Comparison of ENCODE assay signal across 8 cellular contexts in genomic region chr3:79497447-79498111, GRCh38.
DNase-seq lines count a peak whose midpoint lies in the region; ATAC-seq and TF ChIP-seq lines count a peak whose summit lies in the region.

No MANE protein-coding gene starts in this region.

- no peaks in the 10 kb centered on the region for H3K79me2 ChIP-seq in GM23338 (replicated peaks; ENCODE audit: insufficient read depth)

- peak; percentile 46 to 60 for DNase-seq in AML-193 (lab: John Stamatoyannopoulos, UW)
- DNase-seq in GM23338 (ENCODE audit: low spot score): peak; percentile 38
- DNase-seq in RWPE2 (ENCODE audit: low spot score): no peak
- peak; percentile 33 for DNase-seq in iPS-NIHi7 (ENCODE audit: extremely low spot score)
- DNase-seq in activated gamma-delta T cell treated with Interleukin-2 at 50 U/mL for 16 hours: no peak
- DNase-seq in activated naive CD8-positive, alpha-beta T cell treated with anti-CD3 and anti-CD28 coated beads, Interleukin-2, amount 50 U/mL, for 24 hours: no peak
- DNase-seq in activated effector memory CD4-positive, alpha-beta T cell treated with Interleukin-2 at 50 U/mL for 16 hours: no peak

- H3K36me3 ChIP-seq in GM23338 (ENCODE audit: insufficient read depth): no peaks in the 10 kb centered on the region
- H3K36me3 ChIP-seq in RWPE2 (ENCODE audit: low read depth): no peaks in the 10 kb centered on the region

- H3K4me3 Mint-ChIP-seq in GM23338: no peak overlapping the region
- H3K4me3 Mint-ChIP-seq in activated naive CD8-positive, alpha-beta T cell treated with anti-CD3 and anti-CD28 coated beads, Interleukin-2, amount 50 U/mL, for 24 hours: no peak overlapping the region

- H3K4me1 ChIP-seq in GM23338 (ENCODE audit: insufficient read depth) (no peaks in the 10 kb centered on the region), RWPE2 (ENCODE audit: insufficient read depth, poor library complexity, severe bottlenecking) (no peaks in the 10 kb centered on the region)

- no peaks in the 10 kb centered on the region for H3K27me3 Mint-ChIP-seq in GM23338 (ENCODE audit: insufficient read depth, low read depth, poor library complexity)
- no peaks in the 10 kb centered on the region for H3K27me3 Mint-ChIP-seq in activated naive CD8-positive, alpha-beta T cell treated with anti-CD3 and anti-CD28 coated beads, Interleukin-2, amount 50 U/mL, for 24 hours

- no peaks in the 10 kb centered on the region for H3K9me3 ChIP-seq in RWPE2 (ENCODE audit: severe bottlenecking)

- H2AFZ ChIP-seq in GM23338: no peak overlapping the region

- no peak overlapping the region for H3K27ac ChIP-seq in GM23338 (ENCODE audit: low read depth)
- no peak overlapping the region for H3K27ac ChIP-seq in RWPE2 (ENCODE audit: poor library complexity, severe bottlenecking)

- H3F3A ChIP-seq in GM23338 (replicated peaks; ENCODE audit: low read depth): no peaks in the 10 kb centered on the region

- H3K9me3 Mint-ChIP-seq in GM23338: 0 out of 3 replicates have a peak, but pooled peaks cover 3% of the 10 kb centered on the region
- peaks cover 7% of the 10 kb centered on the region for H3K9me3 Mint-ChIP-seq in activated naive CD8-positive, alpha-beta T cell treated with anti-CD3 and anti-CD28 coated beads, Interleukin-2, amount 50 U/mL, for 24 hours

- H3K4me1 Mint-ChIP-seq in GM23338: no peaks in the 10 kb centered on the region
- no peaks in the 10 kb centered on the region for H3K4me1 Mint-ChIP-seq in activated naive CD8-positive, alpha-beta T cell treated with anti-CD3 and anti-CD28 coated beads, Interleukin-2, amount 50 U/mL, for 24 hours

- H3K9me2 ChIP-seq in GM23338 (ENCODE audit: insufficient read depth): no peaks in the 10 kb centered on the region

- H3K36me3 Mint-ChIP-seq in GM23338 (ENCODE audit: low read depth): no peaks in the 10 kb centered on the region
- no peaks in the 10 kb centered on the region for H3K36me3 Mint-ChIP-seq in activated naive CD8-positive, alpha-beta T cell treated with anti-CD3 and anti-CD28 coated beads, Interleukin-2, amount 50 U/mL, for 24 hours (ENCODE audit: low read depth)

- H4K20me1 ChIP-seq in GM23338 (replicated peaks; ENCODE audit: insufficient read depth): no peaks in the 10 kb centered on the region

- no peak overlapping the region for H3K4me2 ChIP-seq in GM23338

- H3K4me3 ChIP-seq in GM23338 (no peak overlapping the region), RWPE2 (ENCODE audit: severe bottlenecking) (no peak overlapping the region)

- no peak overlapping the region for H3K27ac Mint-ChIP-seq in GM23338
- no peak overlapping the region for H3K27ac Mint-ChIP-seq in activated naive CD8-positive, alpha-beta T cell treated with anti-CD3 and anti-CD28 coated beads, Interleukin-2, amount 50 U/mL, for 24 hours

- no peak for ATAC-seq in GM23338
- ATAC-seq in RWPE2 (ENCODE audit: low read depth): no peak
- ATAC-seq in HG03565 (IDR thresholded peaks at IDR 0.05; ENCODE audit: unreplicated experiment): no peak
- ATAC-seq in activated naive CD8-positive, alpha-beta T cell treated with anti-CD3 and anti-CD28 coated beads, Interleukin-2, amount 50 U/mL, for 24 hours: no peak

- H3K27me3 ChIP-seq in GM23338 (ENCODE audit: insufficient read depth): no peaks in the 10 kb centered on the region
- no peaks in the 10 kb centered on the region for H3K27me3 ChIP-seq in RWPE2 (ENCODE audit: insufficient read depth, poor library complexity, severe bottlenecking)

- peak; percentile 67 to 91 for TF ChIP-seq CTCF in GM23338 (conservative IDR thresholded peaks at IDR 0.05; ENCODE audit: low read depth in 2 of 2)
- TF ChIP-seq CTCF in RWPE2 (IDR thresholded peaks at IDR 0.05; ENCODE audit: poor library complexity, severe bottlenecking): peak; percentile 90

TF ChIP-seq in GM23338, 12 proteins besides CTCF, POLR2A, EP300 and RAD21 (continues in another document):
- TF ChIP-seq ZNF331 (CRISPR knock-in tag; IDR thresholded peaks at IDR 0.05; ENCODE audit: low read depth): no peak
- no peak for TF ChIP-seq CREB1 (CRISPR knock-in tag; IDR thresholded peaks at IDR 0.05; ENCODE audit: low read depth)
- TF ChIP-seq, protein P1, sequence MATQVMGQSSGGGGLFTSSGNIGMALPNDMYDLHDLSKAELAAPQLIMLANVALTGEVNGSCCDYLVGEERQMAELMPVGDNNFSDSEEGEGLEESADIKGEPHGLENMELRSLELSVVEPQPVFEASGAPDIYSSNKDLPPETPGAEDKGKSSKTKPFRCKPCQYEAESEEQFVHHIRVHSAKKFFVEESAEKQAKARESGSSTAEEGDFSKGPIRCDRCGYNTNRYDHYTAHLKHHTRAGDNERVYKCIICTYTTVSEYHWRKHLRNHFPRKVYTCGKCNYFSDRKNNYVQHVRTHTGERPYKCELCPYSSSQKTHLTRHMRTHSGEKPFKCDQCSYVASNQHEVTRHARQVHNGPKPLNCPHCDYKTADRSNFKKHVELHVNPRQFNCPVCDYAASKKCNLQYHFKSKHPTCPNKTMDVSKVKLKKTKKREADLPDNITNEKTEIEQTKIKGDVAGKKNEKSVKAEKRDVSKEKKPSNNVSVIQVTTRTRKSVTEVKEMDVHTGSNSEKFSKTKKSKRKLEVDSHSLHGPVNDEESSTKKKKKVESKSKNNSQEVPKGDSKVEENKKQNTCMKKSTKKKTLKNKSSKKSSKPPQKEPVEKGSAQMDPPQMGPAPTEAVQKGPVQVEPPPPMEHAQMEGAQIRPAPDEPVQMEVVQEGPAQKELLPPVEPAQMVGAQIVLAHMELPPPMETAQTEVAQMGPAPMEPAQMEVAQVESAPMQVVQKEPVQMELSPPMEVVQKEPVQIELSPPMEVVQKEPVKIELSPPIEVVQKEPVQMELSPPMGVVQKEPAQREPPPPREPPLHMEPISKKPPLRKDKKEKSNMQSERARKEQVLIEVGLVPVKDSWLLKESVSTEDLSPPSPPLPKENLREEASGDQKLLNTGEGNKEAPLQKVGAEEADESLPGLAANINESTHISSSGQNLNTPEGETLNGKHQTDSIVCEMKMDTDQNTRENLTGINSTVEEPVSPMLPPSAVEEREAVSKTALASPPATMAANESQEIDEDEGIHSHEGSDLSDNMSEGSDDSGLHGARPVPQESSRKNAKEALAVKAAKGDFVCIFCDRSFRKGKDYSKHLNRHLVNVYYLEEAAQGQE (IDR thresholded peaks at IDR 0.05; ENCODE audit: unreplicated experiment): no peak
- no peak for TF ChIP-seq NANOG (IDR thresholded peaks at IDR 0.05; ENCODE audit: borderline replicate concordance)
- no peak for TF ChIP-seq EZH2phosphoT487 (IDR thresholded peaks at IDR 0.05; ENCODE audit: unreplicated experiment)
- no peak for TF ChIP-seq STAT1 (IDR thresholded peaks at IDR 0.05; ENCODE audit: unreplicated experiment)
- no peak for TF ChIP-seq POLR2AphosphoS5 (IDR thresholded peaks at IDR 0.05; ENCODE audit: low read depth)
- TF ChIP-seq ZNF114 (CRISPR knock-in tag; IDR thresholded peaks at IDR 0.05): no peak
- TF ChIP-seq, protein P2, sequence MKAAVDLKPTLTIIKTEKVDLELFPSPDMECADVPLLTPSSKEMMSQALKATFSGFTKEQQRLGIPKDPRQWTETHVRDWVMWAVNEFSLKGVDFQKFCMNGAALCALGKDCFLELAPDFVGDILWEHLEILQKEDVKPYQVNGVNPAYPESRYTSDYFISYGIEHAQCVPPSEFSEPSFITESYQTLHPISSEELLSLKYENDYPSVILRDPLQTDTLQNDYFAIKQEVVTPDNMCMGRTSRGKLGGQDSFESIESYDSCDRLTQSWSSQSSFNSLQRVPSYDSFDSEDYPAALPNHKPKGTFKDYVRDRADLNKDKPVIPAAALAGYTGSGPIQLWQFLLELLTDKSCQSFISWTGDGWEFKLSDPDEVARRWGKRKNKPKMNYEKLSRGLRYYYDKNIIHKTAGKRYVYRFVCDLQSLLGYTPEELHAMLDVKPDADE (IDR thresholded peaks at IDR 0.05): no peak
- TF ChIP-seq EZH2 (IDR thresholded peaks at IDR 0.05; ENCODE audit: low read depth, unreplicated experiment): no peak

Comparison
In these comparisons a context has a peak if more than half of its experiments do, and no peak if none do; other contexts are left out.
1. DNase-seq: peak in AML-193 (2 of 2), GM23338 (single experiment) and iPS-NIHi7 (single experiment); none in RWPE2 (single experiment), activated gamma-delta T cell treated with Interleukin-2 at 50 U/mL for 16 hours (single experiment), activated naive CD8-positive, alpha-beta T cell treated with anti-CD3 and anti-CD28 coated beads, Interleukin-2, amount 50 U/mL, for 24 hours (single experiment) and activated effector memory CD4-positive, alpha-beta T cell treated with Interleukin-2 at 50 U/mL for 16 hours (single experiment).